In the genomic region with DNA sequence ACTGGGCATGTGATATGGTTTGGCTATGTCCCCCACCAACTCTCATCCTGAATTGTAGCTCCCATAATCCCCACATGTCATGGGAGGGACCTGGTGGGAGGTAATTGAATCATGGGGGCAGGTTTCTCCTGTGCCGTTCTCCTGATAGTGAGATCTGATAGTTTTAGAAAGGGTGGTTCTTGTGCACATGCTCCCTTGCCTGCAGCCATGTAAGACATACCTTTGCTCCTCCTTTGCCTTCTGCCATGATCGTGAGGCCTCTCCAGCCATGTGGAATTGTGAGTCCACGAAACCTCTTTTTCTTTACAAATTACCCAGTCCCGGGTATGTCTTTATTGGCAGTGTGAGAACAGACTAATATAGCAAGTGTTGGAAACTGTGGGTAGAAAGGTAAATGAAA, we compare ENCODE assay signal across 2 cellular contexts.
A peak's percentile ranks its signal among the peaks of the same experiment; 100 is the strongest.
TF ChIP-seq lines count a peak whose summit lies in the region.

No MANE protein-coding gene starts in this region.

TF ChIP-seq in HepG2, 621 proteins besides CTCF, POLR2A, EP300 and RAD21:
- peak; percentile 52; the same call in 1 of the 2 replicates for TF ChIP-seq ZNF431 (CRISPR knock-in tag; IDR thresholded peaks at IDR 0.05; ENCODE audit: borderline replicate concordance, low read depth)
- no peak for TF ChIP-seq ZFP62 (CRISPR knock-in tag; IDR thresholded peaks at IDR 0.05)
- TF ChIP-seq NAIF1 (CRISPR knock-in tag; IDR thresholded peaks at IDR 0.05; ENCODE audit: borderline replicate concordance) = no peak
TF ChIP-seq in HepG2: peak in this region for 1.

TF ChIP-seq in K562, 482 proteins besides CTCF, POLR2A, EP300 and RAD21:
- no peak for TF ChIP-seq HMG20B (CRISPR knock-in tag; IDR thresholded peaks at IDR 0.05)
- TF ChIP-seq ZNF431 (CRISPR knock-in tag; IDR thresholded peaks at IDR 0.05) = peak; percentile 82
